ENCODE assay signal across 15 cellular contexts in genomic region chr5:60403343-60404006, GRCh38.
DNase-seq lines count a peak whose midpoint lies in the region; ATAC-seq lines count a peak whose summit lies in the region.
"Had no signal": no experiment of that assay in that cellular context is flagged by ENCODE, and none has a peak within 500 bp of the region (broad histone marks: within the 10 kb centered on the region; RNA-seq: fewer than 3 reads in every experiment).

No MANE protein-coding gene starts in this region.

- DNase-seq in HuH-7 (ENCODE audit: low spot score) (peak; percentile 44), HuH-7.5 (ENCODE audit: low spot score) (peak; percentile 21), left lobe of liver (ENCODE audit: low spot score) (no peak), posterior cingulate gyrus (no peak), NCI-H1092 (lab: John Stamatoyannopoulos, UW) (no peak)
- DNase-seq: C1 segment of cervical spinal cord; Calu3; CD4-positive, alpha-beta memory T cell; COR-L47; DMS53; DND-41; GM23248; H7; HCEC 1CT had no signal

- ATAC-seq in left lobe of liver: peak; percentile 48
- ATAC-seq in GM18909 (IDR thresholded peaks at IDR 0.05; ENCODE audit: poor library complexity, unreplicated experiment): no peak

- intact Hi-C loops in posterior cingulate gyrus (cut with DNase I): no loop called here

Comparison
In these comparisons a context has a peak if more than half of its experiments do, and no peak if none do; other contexts are left out.
1. DNase-seq: peak in HuH-7 (single experiment) and HuH-7.5 (single experiment); none in left lobe of liver (single experiment), posterior cingulate gyrus (0 of 10) and NCI-H1092 (single experiment).